In the genomic region with DNA sequence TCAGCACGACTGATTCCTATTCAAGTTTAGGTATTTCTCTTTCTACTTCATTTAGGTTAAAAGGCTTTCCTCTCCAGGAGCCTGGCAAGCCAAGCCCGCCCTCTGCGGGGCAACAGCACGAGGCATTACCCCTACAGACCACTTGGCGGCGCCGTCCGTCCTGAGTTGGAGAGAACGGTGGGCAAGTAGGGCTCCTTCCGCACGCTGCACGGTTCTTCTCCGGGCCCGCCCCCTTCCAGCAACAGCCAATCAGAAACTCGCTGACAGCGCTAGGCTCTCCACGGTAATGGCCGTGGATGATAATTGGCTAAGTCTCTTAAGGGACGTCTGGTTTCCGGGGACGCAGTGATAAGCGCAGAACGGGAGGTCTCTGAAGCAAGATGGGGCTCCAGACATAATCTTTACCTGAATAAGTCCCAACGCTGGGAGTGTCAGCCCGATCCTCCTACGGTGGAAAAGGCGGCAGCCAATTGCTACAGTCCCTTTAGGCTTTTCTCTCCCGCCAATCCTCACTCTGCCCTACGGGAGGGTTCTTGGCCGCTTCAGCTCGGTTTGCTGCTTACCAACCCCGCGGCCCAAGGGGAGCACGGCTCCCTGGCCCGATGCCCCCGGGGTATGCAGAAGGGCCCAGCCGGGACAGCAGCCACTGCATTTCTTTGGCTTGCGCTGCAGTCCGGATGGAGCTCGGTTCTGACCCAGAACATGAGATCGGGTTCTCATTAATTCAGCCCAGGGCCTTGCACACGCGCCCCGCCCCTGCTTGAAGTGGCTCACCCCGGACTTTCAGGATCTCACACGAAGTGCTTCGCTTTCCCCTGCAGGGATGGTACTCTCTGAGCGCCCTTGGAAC, we compare ENCODE assay signal across 8 cellular contexts.
DNase-seq lines count a peak whose midpoint lies in the region; ATAC-seq and TF ChIP-seq lines count a peak whose summit lies in the region.

No MANE protein-coding gene starts in this region.

- WGBS in ectodermal cell, 2 experiments: 1% methylated on average over 48 of the region's 48 CpGs

- H3K36me3 Mint-ChIP-seq in activated CD8-positive, alpha-beta T cell treated with anti-CD3 and anti-CD28 coated beads for 36 hours (ENCODE audit: low read depth): no peaks in the 10 kb centered on the region

- CTCF ChIA-PET in activated CD8-positive, alpha-beta T cell treated with anti-CD3 and anti-CD28 coated beads for 36 hours (lab: Charles Lee): interaction anchor here (0.6 to 6.0 kb wide), 19 partner anchors 8 to 393 kb away, joined by 3 to 54 read pairs (median 4); partner anchors contain the start of gene PKDCC

- POLR2A ChIA-PET in activated CD8-positive, alpha-beta T cell treated with anti-CD3 and anti-CD28 coated beads for 36 hours (lab: Charles Lee): interaction anchor here (0.7 to 2.2 kb wide), 6 partner anchors 9 to 260 kb away, joined by 3 to 9 read pairs (median 3); no protein-coding TSS in a partner anchor

- H3K27ac Mint-ChIP-seq in activated CD8-positive, alpha-beta T cell treated with anti-CD3 and anti-CD28 coated beads for 36 hours: peak overlapping the region; percentile 92

- H3K27ac ChIP-seq in ectodermal cell (ENCODE audit: insufficient read depth, low read depth, low read length, poor library complexity, severe bottlenecking) (no peak overlapping the region), lower lobe of right lung (peak overlapping the region; percentile 88)

- peak; percentile 87 for TF ChIP-seq CTCF in activated CD8-positive, alpha-beta T cell treated with anti-CD3 and anti-CD28 coated beads for 36 hours (IDR thresholded peaks at IDR 0.05)
- peak; percentile 96 for TF ChIP-seq CTCF in lower lobe of right lung (IDR thresholded peaks at IDR 0.05)

- intact Hi-C loops in activated CD8-positive, alpha-beta T cell treated with anti-CD3 and anti-CD28 coated beads for 36 hours (cut with micrococcal nuclease): loop anchor here (2.0 kb wide), 1 partner anchor 246 kb away; no protein-coding TSS in a partner anchor
- intact Hi-C loops in lower lobe of right lung (cut with DNase I): no loop called here

- no peaks in the 10 kb centered on the region for H3K36me3 ChIP-seq in ectodermal cell (ENCODE audit: control insufficient read depth, insufficient read depth, low read length)
- H3K36me3 ChIP-seq in lower lobe of right lung: no peaks in the 10 kb centered on the region

- ATAC-seq in GM19395 (IDR thresholded peaks at IDR 0.05; ENCODE audit: unreplicated experiment) (peak; percentile 100), HG03565 (IDR thresholded peaks at IDR 0.05; ENCODE audit: unreplicated experiment) (peak; percentile 100), lower lobe of right lung (peak; percentile 100)
- peak; percentile 99 for ATAC-seq in activated CD8-positive, alpha-beta T cell treated with anti-CD3 and anti-CD28 coated beads for 36 hours

- H3K4me3 Mint-ChIP-seq in activated CD8-positive, alpha-beta T cell treated with anti-CD3 and anti-CD28 coated beads for 36 hours: peak overlapping the region; percentile 89

- DNase-seq in CD1c-positive myeloid dendritic cell (ENCODE audit: extremely low spot score) (peak; percentile 97), NCI-H774 (lab: John Stamatoyannopoulos, UW) (peak; percentile 95), lower lobe of right lung (peak; percentile 97)
- DNase-seq in activated CD8-positive, alpha-beta T cell treated with anti-CD3 and anti-CD28 coated beads for 36 hours: peak; percentile 98
- DNase-seq in stimulated activated CD4-positive, alpha-beta T cell treated with anti-CD3 and anti-CD28 coated beads, TNF-alpha, amount 100 ng/mL, for 24 hours (ENCODE audit: low read depth in 3 of 3): peak; percentile 93 to 96 (median 96)

- no peaks in the 10 kb centered on the region for H3K9me3 Mint-ChIP-seq in activated CD8-positive, alpha-beta T cell treated with anti-CD3 and anti-CD28 coated beads for 36 hours

- H3K9me3 ChIP-seq in ectodermal cell (ENCODE audit: control insufficient read depth, low read length): no peaks in the 10 kb centered on the region
- no peaks in the 10 kb centered on the region for H3K9me3 ChIP-seq in lower lobe of right lung

- peak overlapping the region; percentile 61 for H3K4me3 ChIP-seq in ectodermal cell (ENCODE audit: insufficient read depth, low read depth, low read length)
- H3K4me3 ChIP-seq in lower lobe of right lung: peak overlapping the region; percentile 80

- H3K27me3 Mint-ChIP-seq in activated CD8-positive, alpha-beta T cell treated with anti-CD3 and anti-CD28 coated beads for 36 hours: peaks cover 7% of the 10 kb centered on the region

- H3K27me3 ChIP-seq in ectodermal cell (ENCODE audit: control insufficient read depth, insufficient read depth, low read length, poor library complexity, severe bottlenecking) (peaks cover 69% of the 10 kb centered on the region), lower lobe of right lung (ENCODE audit: low read depth) (peaks cover 10% of the 10 kb centered on the region)

- no peaks in the 10 kb centered on the region for H3K4me1 ChIP-seq in ectodermal cell (ENCODE audit: control insufficient read depth, insufficient read depth, low read length)
- H3K4me1 ChIP-seq in lower lobe of right lung: peaks cover 14% of the 10 kb centered on the region

- H3K4me1 Mint-ChIP-seq in activated CD8-positive, alpha-beta T cell treated with anti-CD3 and anti-CD28 coated beads for 36 hours (ENCODE audit: low read depth): peaks cover 6% of the 10 kb centered on the region
